Comparison of ENCODE assay signal across 1 cellular context in genomic region chr3:4493008-4493930, GRCh38.
A peak's percentile ranks its signal among the peaks of the same experiment; 100 is the strongest.
TF ChIP-seq lines count a peak whose summit lies in the region.

ITPR1 (plus strand) TSS chr3:4493348; CDS start chr3:4516492, 23,144 bp downstream.

TF ChIP-seq in HEK293, 187 proteins besides CTCF, POLR2A, EP300 and RAD21 (continued from another document and continues in another):
- TF ChIP-seq REST (tag by site-specific recombination; IDR thresholded peaks at IDR 0.05), result peak; percentile 58; the same call in 1 of the 2 replicates
- no peak; the same call in 1 of the 2 replicates for TF ChIP-seq ZNF580 (tag by site-specific recombination; IDR thresholded peaks at IDR 0.05)
- no peak; the same call in 1 of the 2 replicates for TF ChIP-seq SP7 (tag by site-specific recombination; IDR thresholded peaks at IDR 0.05)
- TF ChIP-seq ZNF10 (tag by site-specific recombination; IDR thresholded peaks at IDR 0.05), result no peak
- no peak for TF ChIP-seq ZNF23 (tag by site-specific recombination; IDR thresholded peaks at IDR 0.05; ENCODE audit: borderline replicate concordance)
- no peak for TF ChIP-seq ZNF184 (tag by site-specific recombination; IDR thresholded peaks at IDR 0.05)
- TF ChIP-seq ZNF658 (tag by site-specific recombination; IDR thresholded peaks at IDR 0.05), result no peak
- TF ChIP-seq ZBTB26 (tag by site-specific recombination; optimal IDR thresholded peaks at IDR 0.05), result peak; percentile 38
- TF ChIP-seq ZNF677 (tag by site-specific recombination; IDR thresholded peaks at IDR 0.05), result no peak
- no peak for TF ChIP-seq ZNF416 (tag by site-specific recombination; IDR thresholded peaks at IDR 0.05)
- TF ChIP-seq KLF9 (tag by site-specific recombination; IDR thresholded peaks at IDR 0.05; ENCODE audit: low read depth), result peak; percentile 75
- TF ChIP-seq ZNF560 (tag by site-specific recombination; IDR thresholded peaks at IDR 0.05; ENCODE audit: borderline replicate concordance), result no peak
- no peak for TF ChIP-seq ZNF704 (tag by site-specific recombination; IDR thresholded peaks at IDR 0.05)
- TF ChIP-seq MYNN (tag by site-specific recombination; IDR thresholded peaks at IDR 0.05; ENCODE audit: borderline replicate concordance), result no peak
- TF ChIP-seq ZFP69B (tag by site-specific recombination; IDR thresholded peaks at IDR 0.05), result peak; percentile 55
- TF ChIP-seq, protein P1, sequence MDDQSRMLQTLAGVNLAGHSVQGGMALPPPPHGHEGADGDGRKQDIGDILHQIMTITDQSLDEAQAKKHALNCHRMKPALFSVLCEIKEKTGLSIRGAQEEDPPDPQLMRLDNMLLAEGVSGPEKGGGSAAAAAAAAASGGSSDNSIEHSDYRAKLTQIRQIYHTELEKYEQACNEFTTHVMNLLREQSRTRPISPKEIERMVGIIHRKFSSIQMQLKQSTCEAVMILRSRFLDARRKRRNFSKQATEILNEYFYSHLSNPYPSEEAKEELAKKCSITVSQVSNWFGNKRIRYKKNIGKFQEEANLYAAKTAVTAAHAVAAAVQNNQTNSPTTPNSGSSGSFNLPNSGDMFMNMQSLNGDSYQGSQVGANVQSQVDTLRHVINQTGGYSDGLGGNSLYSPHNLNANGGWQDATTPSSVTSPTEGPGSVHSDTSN (CRISPR knock-in tag; IDR thresholded peaks at IDR 0.05), result no peak
- TF ChIP-seq ZNF561 (tag by site-specific recombination; IDR thresholded peaks at IDR 0.05; ENCODE audit: borderline replicate concordance), result no peak
- TF ChIP-seq ZSCAN30 (tag by site-specific recombination; IDR thresholded peaks at IDR 0.05), result 0 out of 2 replicates have a peak, but pooled peaks have one; percentile 20
- TF ChIP-seq ZBTB6 (tag by site-specific recombination; IDR thresholded peaks at IDR 0.05), result peak; percentile 74
- TF ChIP-seq RBAK (tag by site-specific recombination; IDR thresholded peaks at IDR 0.05), result no peak
- TF ChIP-seq, protein P2, sequence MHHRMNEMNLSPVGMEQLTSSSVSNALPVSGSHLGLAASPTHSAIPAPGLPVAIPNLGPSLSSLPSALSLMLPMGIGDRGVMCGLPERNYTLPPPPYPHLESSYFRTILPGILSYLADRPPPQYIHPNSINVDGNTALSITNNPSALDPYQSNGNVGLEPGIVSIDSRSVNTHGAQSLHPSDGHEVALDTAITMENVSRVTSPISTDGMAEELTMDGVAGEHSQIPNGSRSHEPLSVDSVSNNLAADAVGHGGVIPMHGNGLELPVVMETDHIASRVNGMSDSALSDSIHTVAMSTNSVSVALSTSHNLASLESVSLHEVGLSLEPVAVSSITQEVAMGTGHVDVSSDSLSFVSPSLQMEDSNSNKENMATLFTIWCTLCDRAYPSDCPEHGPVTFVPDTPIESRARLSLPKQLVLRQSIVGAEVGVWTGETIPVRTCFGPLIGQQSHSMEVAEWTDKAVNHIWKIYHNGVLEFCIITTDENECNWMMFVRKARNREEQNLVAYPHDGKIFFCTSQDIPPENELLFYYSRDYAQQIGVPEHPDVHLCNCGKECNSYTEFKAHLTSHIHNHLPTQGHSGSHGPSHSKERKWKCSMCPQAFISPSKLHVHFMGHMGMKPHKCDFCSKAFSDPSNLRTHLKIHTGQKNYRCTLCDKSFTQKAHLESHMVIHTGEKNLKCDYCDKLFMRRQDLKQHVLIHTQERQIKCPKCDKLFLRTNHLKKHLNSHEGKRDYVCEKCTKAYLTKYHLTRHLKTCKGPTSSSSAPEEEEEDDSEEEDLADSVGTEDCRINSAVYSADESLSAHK (tag by site-specific recombination; IDR thresholded peaks at IDR 0.05), result 0 out of 2 replicates have a peak, but pooled peaks have one; percentile 40
- no peak for TF ChIP-seq SALL2 (tag by site-specific recombination; IDR thresholded peaks at IDR 0.05; ENCODE audit: borderline replicate concordance)
- TF ChIP-seq ZNF624 (tag by site-specific recombination; IDR thresholded peaks at IDR 0.05), result no peak
- TF ChIP-seq TCF7L2 (IDR thresholded peaks at IDR 0.05; ENCODE audit: borderline replicate concordance, low read depth, low read length), result no peak
- TF ChIP-seq ZNF785 (tag by site-specific recombination; IDR thresholded peaks at IDR 0.05), result 0 out of 2 replicates have a peak, but pooled peaks have one; percentile 27
- TF ChIP-seq PRDM1 (tag by site-specific recombination; IDR thresholded peaks at IDR 0.05), result no peak
- no peak; the same call in 1 of the 2 replicates for TF ChIP-seq OSR2 (tag by site-specific recombination; IDR thresholded peaks at IDR 0.05)
- TF ChIP-seq OVOL3 (tag by site-specific recombination; IDR thresholded peaks at IDR 0.05), result peak; percentile 35; the same call in 1 of the 2 replicates
- no peak for TF ChIP-seq ZNF302 (tag by site-specific recombination; IDR thresholded peaks at IDR 0.05; ENCODE audit: low read depth)
- TF ChIP-seq ZNF214 (tag by site-specific recombination; IDR thresholded peaks at IDR 0.05; ENCODE audit: borderline replicate concordance), result no peak
- no peak for TF ChIP-seq ZNF48 (tag by site-specific recombination; IDR thresholded peaks at IDR 0.05)
- no peak for TF ChIP-seq ZNF558 (tag by site-specific recombination; IDR thresholded peaks at IDR 0.05)
- no peak for TF ChIP-seq ZNF664 (tag by site-specific recombination; IDR thresholded peaks at IDR 0.05)
- TF ChIP-seq ZNF600 (tag by site-specific recombination; IDR thresholded peaks at IDR 0.05), result peak; percentile 87
- peak; percentile 93 for TF ChIP-seq KLF16 (tag by site-specific recombination; IDR thresholded peaks at IDR 0.05)
- TF ChIP-seq, protein P3, sequence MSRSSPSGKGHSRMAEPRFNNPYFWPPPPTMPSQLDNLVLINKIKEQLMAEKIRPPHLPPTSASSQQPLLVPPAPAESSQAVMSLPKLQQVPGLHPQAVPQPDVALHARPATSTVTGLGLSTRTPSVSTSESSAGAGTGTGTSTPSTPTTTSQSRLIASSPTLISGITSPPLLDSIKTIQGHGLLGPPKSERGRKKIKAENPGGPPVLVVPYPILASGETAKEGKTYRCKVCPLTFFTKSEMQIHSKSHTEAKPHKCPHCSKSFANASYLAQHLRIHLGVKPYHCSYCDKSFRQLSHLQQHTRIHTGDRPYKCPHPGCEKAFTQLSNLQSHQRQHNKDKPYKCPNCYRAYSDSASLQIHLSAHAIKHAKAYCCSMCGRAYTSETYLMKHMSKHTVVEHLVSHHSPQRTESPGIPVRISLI (tag by site-specific recombination; IDR thresholded peaks at IDR 0.05), result peak; percentile 75; the same call in 1 of the 2 replicates
- TF ChIP-seq GLI2 (tag by site-specific recombination; IDR thresholded peaks at IDR 0.05; ENCODE audit: borderline replicate concordance, low read depth), result no peak
- no peak for TF ChIP-seq MZF1 (tag by site-specific recombination; IDR thresholded peaks at IDR 0.05; ENCODE audit: borderline replicate concordance)
- no peak; the same call in 1 of the 2 replicates for TF ChIP-seq KLF7 (tag by site-specific recombination; IDR thresholded peaks at IDR 0.05; ENCODE audit: borderline replicate concordance)
- 0 out of 2 replicates have a peak, but pooled peaks have one; percentile 55 for TF ChIP-seq ZSCAN23 (tag by site-specific recombination; IDR thresholded peaks at IDR 0.05)
- TF ChIP-seq GLIS1 (tag by site-specific recombination; IDR thresholded peaks at IDR 0.05), result peak; percentile 36; the same call in 1 of the 2 replicates
- TF ChIP-seq ZNF514 (tag by site-specific recombination; IDR thresholded peaks at IDR 0.05), result no peak
- TF ChIP-seq ZNF335 (tag by site-specific recombination; conservative IDR thresholded peaks at IDR 0.05), result peak; percentile 75
- TF ChIP-seq, protein P4, sequence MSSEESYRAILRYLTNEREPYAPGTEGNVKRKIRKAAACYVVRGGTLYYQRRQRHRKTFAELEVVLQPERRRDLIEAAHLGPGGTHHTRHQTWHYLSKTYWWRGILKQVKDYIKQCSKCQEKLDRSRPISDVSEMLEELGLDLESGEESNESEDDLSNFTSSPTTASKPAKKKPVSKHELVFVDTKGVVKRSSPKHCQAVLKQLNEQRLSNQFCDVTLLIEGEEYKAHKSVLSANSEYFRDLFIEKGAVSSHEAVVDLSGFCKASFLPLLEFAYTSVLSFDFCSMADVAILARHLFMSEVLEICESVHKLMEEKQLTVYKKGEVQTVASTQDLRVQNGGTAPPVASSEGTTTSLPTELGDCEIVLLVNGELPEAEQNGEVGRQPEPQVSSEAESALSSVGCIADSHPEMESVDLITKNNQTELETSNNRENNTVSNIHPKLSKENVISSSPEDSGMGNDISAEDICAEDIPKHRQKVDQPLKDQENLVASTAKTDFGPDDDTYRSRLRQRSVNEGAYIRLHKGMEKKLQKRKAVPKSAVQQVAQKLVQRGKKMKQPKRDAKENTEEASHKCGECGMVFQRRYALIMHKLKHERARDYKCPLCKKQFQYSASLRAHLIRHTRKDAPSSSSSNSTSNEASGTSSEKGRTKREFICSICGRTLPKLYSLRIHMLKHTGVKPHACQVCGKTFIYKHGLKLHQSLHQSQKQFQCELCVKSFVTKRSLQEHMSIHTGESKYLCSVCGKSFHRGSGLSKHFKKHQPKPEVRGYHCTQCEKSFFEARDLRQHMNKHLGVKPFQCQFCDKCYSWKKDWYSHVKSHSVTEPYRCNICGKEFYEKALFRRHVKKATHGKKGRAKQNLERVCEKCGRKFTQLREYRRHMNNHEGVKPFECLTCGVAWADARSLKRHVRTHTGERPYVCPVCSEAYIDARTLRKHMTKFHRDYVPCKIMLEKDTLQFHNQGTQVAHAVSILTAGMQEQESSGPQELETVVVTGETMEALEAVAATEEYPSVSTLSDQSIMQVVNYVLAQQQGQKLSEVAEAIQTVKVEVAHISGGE (tag by site-specific recombination; conservative IDR thresholded peaks at IDR 0.05; ENCODE audit: low read depth), result peak; percentile 58
- no peak for TF ChIP-seq ZNF792 (tag by site-specific recombination; IDR thresholded peaks at IDR 0.05)
- no peak for TF ChIP-seq ZNF473 (tag by site-specific recombination; IDR thresholded peaks at IDR 0.05)
- TF ChIP-seq, protein P5, sequence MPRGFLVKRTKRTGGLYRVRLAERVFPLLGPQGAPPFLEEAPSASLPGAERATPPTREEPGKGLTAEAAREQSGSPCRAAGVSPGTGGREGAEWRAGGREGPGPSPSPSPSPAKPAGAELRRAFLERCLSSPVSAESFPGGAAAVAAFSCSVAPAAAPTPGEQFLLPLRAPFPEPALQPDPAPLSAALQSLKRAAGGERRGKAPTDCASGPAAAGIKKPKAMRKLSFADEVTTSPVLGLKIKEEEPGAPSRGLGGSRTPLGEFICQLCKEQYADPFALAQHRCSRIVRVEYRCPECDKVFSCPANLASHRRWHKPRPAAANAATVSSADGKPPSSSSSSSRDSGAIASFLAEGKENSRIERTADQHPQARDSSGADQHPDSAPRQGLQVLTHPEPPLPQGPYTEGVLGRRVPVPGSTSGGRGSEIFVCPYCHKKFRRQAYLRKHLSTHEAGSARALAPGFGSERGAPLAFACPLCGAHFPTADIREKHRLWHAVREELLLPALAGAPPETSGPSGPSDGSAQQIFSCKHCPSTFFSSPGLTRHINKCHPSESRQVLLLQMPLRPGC (tag by site-specific recombination; IDR thresholded peaks at IDR 0.05), result peak; percentile 70; the same call in 1 of the 2 replicates
- no peak for TF ChIP-seq GFI1B (tag by site-specific recombination; IDR thresholded peaks at IDR 0.05)
